1 cellular context compared by ENCODE assay signal in genomic region chrX:16466640-16467432, GRCh38.
TF ChIP-seq lines count a peak whose summit lies in the region.

No MANE protein-coding gene starts in this region.

TF ChIP-seq in H1, 55 proteins besides CTCF, POLR2A, EP300 and RAD21:
- TF ChIP-seq CBX5 (IDR thresholded peaks at IDR 0.05; ENCODE audit: low read depth, low read length): no peak
